ENCODE assay signal across 1 cellular context in genomic region chr19:16581971-16582343, GRCh38.
A peak's percentile ranks its signal among the peaks of the same experiment; 100 is the strongest.
TF ChIP-seq lines count a peak whose summit lies in the region.

No MANE protein-coding gene starts in this region.

TF ChIP-seq in K562, 482 proteins besides CTCF, POLR2A, EP300 and RAD21:
- TF ChIP-seq MEIS2 (IDR thresholded peaks at IDR 0.05; ENCODE audit: partially characterized antibody), result peak; percentile 54
- TF ChIP-seq ZNF778 (CRISPR knock-in tag; IDR thresholded peaks at IDR 0.05), result no peak
- TF ChIP-seq CEBPG (CRISPR knock-in tag; IDR thresholded peaks at IDR 0.05), result peak; percentile 22; the same call in 1 of the 2 replicates
- no peak for TF ChIP-seq CEBPG (tag; conservative IDR thresholded peaks at IDR 0.05 in 1 of 2, IDR thresholded peaks at IDR 0.05 in 1 of 2)
- TF ChIP-seq MAZ (CRISPR knock-in tag; conservative IDR thresholded peaks at IDR 0.05 in 1 of 2, IDR thresholded peaks at IDR 0.05 in 1 of 2), result no peak
- no peak for TF ChIP-seq HIVEP1 (CRISPR knock-in tag; IDR thresholded peaks at IDR 0.05)
- TF ChIP-seq THAP7 (CRISPR knock-in tag; IDR thresholded peaks at IDR 0.05), result no peak
- no peak for TF ChIP-seq C11orf30 (IDR thresholded peaks at IDR 0.05; ENCODE audit: low read depth)
- TF ChIP-seq MCM3 (IDR thresholded peaks at IDR 0.05), result no peak
- no peak for TF ChIP-seq ZNF586 (CRISPR knock-in tag; conservative IDR thresholded peaks at IDR 0.05)
- TF ChIP-seq FOSL1 (tag; conservative IDR thresholded peaks at IDR 0.05), result no peak
- peak; percentile 90 for TF ChIP-seq CEBPB (tag; IDR thresholded peaks at IDR 0.05)
- TF ChIP-seq, protein P1, sequence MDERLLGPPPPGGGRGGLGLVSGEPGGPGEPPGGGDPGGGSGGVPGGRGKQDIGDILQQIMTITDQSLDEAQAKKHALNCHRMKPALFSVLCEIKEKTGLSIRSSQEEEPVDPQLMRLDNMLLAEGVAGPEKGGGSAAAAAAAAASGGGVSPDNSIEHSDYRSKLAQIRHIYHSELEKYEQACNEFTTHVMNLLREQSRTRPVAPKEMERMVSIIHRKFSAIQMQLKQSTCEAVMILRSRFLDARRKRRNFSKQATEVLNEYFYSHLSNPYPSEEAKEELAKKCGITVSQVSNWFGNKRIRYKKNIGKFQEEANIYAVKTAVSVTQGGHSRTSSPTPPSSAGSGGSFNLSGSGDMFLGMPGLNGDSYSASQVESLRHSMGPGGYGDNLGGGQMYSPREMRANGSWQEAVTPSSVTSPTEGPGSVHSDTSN (CRISPR knock-in tag; IDR thresholded peaks at IDR 0.05; ENCODE audit: low read depth), result no peak
- TF ChIP-seq, protein P1 (tag; conservative IDR thresholded peaks at IDR 0.05; ENCODE audit: low read depth), result peak; percentile 72
- TF ChIP-seq, protein P2, sequence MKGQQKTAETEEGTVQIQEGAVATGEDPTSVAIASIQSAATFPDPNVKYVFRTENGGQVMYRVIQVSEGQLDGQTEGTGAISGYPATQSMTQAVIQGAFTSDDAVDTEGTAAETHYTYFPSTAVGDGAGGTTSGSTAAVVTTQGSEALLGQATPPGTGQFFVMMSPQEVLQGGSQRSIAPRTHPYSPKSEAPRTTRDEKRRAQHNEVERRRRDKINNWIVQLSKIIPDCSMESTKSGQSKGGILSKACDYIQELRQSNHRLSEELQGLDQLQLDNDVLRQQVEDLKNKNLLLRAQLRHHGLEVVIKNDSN (CRISPR knock-in tag; IDR thresholded peaks at IDR 0.05), result no peak
- no peak for TF ChIP-seq NKRF (IDR thresholded peaks at IDR 0.05; ENCODE audit: borderline replicate concordance)
- TF ChIP-seq ZSCAN29 (IDR thresholded peaks at IDR 0.05), result no peak
- TF ChIP-seq PRPF4 (IDR thresholded peaks at IDR 0.05; ENCODE audit: insufficient read depth, low read depth, low read length, poor library complexity, severe bottlenecking), result no peak
- no peak for TF ChIP-seq GMEB1 (CRISPR knock-in tag; IDR thresholded peaks at IDR 0.05)
